In the genomic region with DNA sequence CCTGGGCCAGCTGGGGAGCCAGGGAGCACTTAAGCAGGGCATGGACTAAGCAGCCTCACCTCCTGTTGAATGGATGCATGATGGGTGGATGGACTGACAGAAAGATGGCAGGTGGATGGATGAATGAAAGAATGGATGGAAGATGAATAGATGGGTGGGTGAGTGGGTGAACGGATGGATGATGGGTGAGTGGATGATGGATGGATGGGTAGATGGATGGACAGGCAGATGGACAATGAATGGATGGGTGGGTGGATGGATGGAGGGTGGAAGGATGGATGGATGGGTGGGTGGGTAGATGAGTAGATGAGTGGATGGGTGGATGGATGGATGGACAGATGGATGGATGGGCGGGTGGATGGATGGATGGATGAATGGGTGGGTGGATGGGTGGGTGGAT, we compare ENCODE assay signal across 1 cellular context.
TF ChIP-seq lines count a peak whose summit lies in the region.

No MANE protein-coding gene starts in this region.

TF ChIP-seq in HepG2, 621 proteins besides CTCF, POLR2A, EP300 and RAD21:
- TF ChIP-seq ZBTB14 (CRISPR knock-in tag; IDR thresholded peaks at IDR 0.05) (no peak), ARNT (IDR thresholded peaks at IDR 0.05) (0 out of 2 replicates have a peak, but pooled peaks have one; percentile 39)
